ENCODE assay signal across 2 cellular contexts in genomic region chr1:204353213-204353910, GRCh38.
TF ChIP-seq lines count a peak whose summit lies in the region.

No MANE protein-coding gene starts in this region.

TF ChIP-seq in IMR-90, 13 proteins besides CTCF, POLR2A, EP300 and RAD21:
- no peak for TF ChIP-seq CEBPB (IDR thresholded peaks at IDR 0.05; ENCODE audit: low read depth, low read length)
- TF ChIP-seq, protein P1, sequence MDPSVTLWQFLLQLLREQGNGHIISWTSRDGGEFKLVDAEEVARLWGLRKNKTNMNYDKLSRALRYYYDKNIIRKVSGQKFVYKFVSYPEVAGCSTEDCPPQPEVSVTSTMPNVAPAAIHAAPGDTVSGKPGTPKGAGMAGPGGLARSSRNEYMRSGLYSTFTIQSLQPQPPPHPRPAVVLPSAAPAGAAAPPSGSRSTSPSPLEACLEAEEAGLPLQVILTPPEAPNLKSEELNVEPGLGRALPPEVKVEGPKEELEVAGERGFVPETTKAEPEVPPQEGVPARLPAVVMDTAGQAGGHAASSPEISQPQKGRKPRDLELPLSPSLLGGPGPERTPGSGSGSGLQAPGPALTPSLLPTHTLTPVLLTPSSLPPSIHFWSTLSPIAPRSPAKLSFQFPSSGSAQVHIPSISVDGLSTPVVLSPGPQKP (IDR thresholded peaks at IDR 0.05; ENCODE audit: borderline replicate concordance, low read depth, low read length) = no peak
- TF ChIP-seq RFX5 (IDR thresholded peaks at IDR 0.05; ENCODE audit: low read depth, low read length) = no peak
- TF ChIP-seq CHD1 (IDR thresholded peaks at IDR 0.05; ENCODE audit: low read depth, low read length) = no peak
- TF ChIP-seq RCOR1 (IDR thresholded peaks at IDR 0.05; ENCODE audit: insufficient replicate concordance, low read length) = no peak
- no peak for TF ChIP-seq MAZ (IDR thresholded peaks at IDR 0.05; ENCODE audit: borderline replicate concordance, low read depth, low read length)
- no peak for TF ChIP-seq MXI1 (IDR thresholded peaks at IDR 0.05; ENCODE audit: borderline replicate concordance, low read depth, low read length)
- no peak for TF ChIP-seq NFE2L2 (IDR thresholded peaks at IDR 0.05; ENCODE audit: low read depth, low read length)
- TF ChIP-seq MAFK (IDR thresholded peaks at IDR 0.05; ENCODE audit: low read depth, low read length) = no peak
- TF ChIP-seq BHLHE40 (IDR thresholded peaks at IDR 0.05; ENCODE audit: low read depth, low read length) = no peak
- no peak for TF ChIP-seq SMC3 (IDR thresholded peaks at IDR 0.05; ENCODE audit: low read depth, low read length)
- no peak for TF ChIP-seq USF2 (IDR thresholded peaks at IDR 0.05; ENCODE audit: low read depth, low read length)
- TF ChIP-seq FOS (IDR thresholded peaks at IDR 0.05; ENCODE audit: low read depth, low read length) = no peak

TF ChIP-seq in K562, 482 proteins besides CTCF, POLR2A, EP300 and RAD21:
- TF ChIP-seq EHMT2 (IDR thresholded peaks at IDR 0.05) (no peak), ZKSCAN1 (IDR thresholded peaks at IDR 0.05; ENCODE audit: low read depth, low read length) (peak; percentile 55; the same call in 1 of the 2 replicates), NCOA1 (IDR thresholded peaks at IDR 0.05; ENCODE audit: low read depth) (no peak), STAT5B (CRISPR knock-in tag; IDR thresholded peaks at IDR 0.05) (no peak), ETV6 (IDR thresholded peaks at IDR 0.05; ENCODE audit: borderline replicate concordance in 1 of 2, low read depth in 2 of 2, low read length in 1 of 2) (no peak), ETV6 (CRISPR knock-in tag; IDR thresholded peaks at IDR 0.05; ENCODE audit: borderline replicate concordance) (no peak), BHLHE40 (IDR thresholded peaks at IDR 0.05; ENCODE audit: low read length) (no peak), USF1 (CRISPR knock-in tag; IDR thresholded peaks at IDR 0.05) (no peak), MIER1 (IDR thresholded peaks at IDR 0.05; ENCODE audit: low read depth) (no peak), E2F5 (CRISPR knock-in tag; IDR thresholded peaks at IDR 0.05) (no peak), ZNF253 (CRISPR knock-in tag; conservative IDR thresholded peaks at IDR 0.05) (no peak), BCOR (IDR thresholded peaks at IDR 0.05) (0 out of 2 replicates have a peak, but pooled peaks have one; percentile 10), RBM25 (IDR thresholded peaks at IDR 0.05; ENCODE audit: low read depth, low read length, severe bottlenecking) (peak; percentile 78)
- TF ChIP-seq, protein P2, sequence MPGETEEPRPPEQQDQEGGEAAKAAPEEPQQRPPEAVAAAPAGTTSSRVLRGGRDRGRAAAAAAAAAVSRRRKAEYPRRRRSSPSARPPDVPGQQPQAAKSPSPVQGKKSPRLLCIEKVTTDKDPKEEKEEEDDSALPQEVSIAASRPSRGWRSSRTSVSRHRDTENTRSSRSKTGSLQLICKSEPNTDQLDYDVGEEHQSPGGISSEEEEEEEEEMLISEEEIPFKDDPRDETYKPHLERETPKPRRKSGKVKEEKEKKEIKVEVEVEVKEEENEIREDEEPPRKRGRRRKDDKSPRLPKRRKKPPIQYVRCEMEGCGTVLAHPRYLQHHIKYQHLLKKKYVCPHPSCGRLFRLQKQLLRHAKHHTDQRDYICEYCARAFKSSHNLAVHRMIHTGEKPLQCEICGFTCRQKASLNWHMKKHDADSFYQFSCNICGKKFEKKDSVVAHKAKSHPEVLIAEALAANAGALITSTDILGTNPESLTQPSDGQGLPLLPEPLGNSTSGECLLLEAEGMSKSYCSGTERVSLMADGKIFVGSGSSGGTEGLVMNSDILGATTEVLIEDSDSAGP (CRISPR knock-in tag; IDR thresholded peaks at IDR 0.05) = no peak
